ENCODE assay signal across 22 cellular contexts in genomic region chr7:24951441-24951840, GRCh38.
"Had no signal": no experiment of that assay in that cellular context is flagged by ENCODE, and none has a peak within 500 bp of the region (broad histone marks: within the 10 kb centered on the region; RNA-seq: fewer than 3 reads in every experiment).

No MANE protein-coding gene starts in this region.

- H3K4me3 ChIP-seq: body of pancreas, cardiac muscle cell, lung, thoracic aorta, vagina had no signal

- ATAC-seq: activated naive CD8-positive, alpha-beta T cell treated with anti-CD3 and anti-CD28 coated beads, Interleukin-2, amount 50 U/mL, for 24 hours; activated T-cell treated with anti-CD3 and anti-CD28 coated beads, Interleukin-2, amount 50 U/mL, for 4 hours; body of pancreas; left lobe of liver; naive thymus-derived CD4-positive, alpha-beta T cell had no signal

- H3K27me3 Mint-ChIP-seq: activated naive CD4-positive, alpha-beta T cell treated with anti-CD3 and anti-CD28 coated beads, Interleukin-2, amount 10 ng/mL, durations not matched to agents 7 days and 5 days; activated naive CD8-positive, alpha-beta T cell treated with anti-CD3 and anti-CD28 coated beads, Interleukin-2, amount 50 U/mL, for 24 hours; naive thymus-derived CD4-positive, alpha-beta T cell; type B pancreatic cell had no signal

- H3K9me3 Mint-ChIP-seq: activated naive CD4-positive, alpha-beta T cell treated with anti-CD3 and anti-CD28 coated beads, Interleukin-2, amount 10 ng/mL, durations not matched to agents 7 days and 5 days; activated naive CD8-positive, alpha-beta T cell treated with anti-CD3 and anti-CD28 coated beads, Interleukin-2, amount 50 U/mL, for 24 hours; activated T-cell treated with anti-CD3 and anti-CD28 coated beads, Interleukin-2, amount 50 U/mL, for 4 hours; naive thymus-derived CD4-positive, alpha-beta T cell; neural crest cell had no signal

- H3K27ac ChIP-seq: body of pancreas, cardiac muscle cell, thoracic aorta, vagina had no signal

- H3K36me3 ChIP-seq: cardiac muscle cell, thoracic aorta, vagina had no signal

- H3K27ac Mint-ChIP-seq: activated naive CD4-positive, alpha-beta T cell treated with anti-CD3 and anti-CD28 coated beads, Interleukin-2, amount 10 ng/mL, durations not matched to agents 7 days and 5 days; activated naive CD8-positive, alpha-beta T cell treated with anti-CD3 and anti-CD28 coated beads, Interleukin-2, amount 50 U/mL, for 24 hours; naive thymus-derived CD4-positive, alpha-beta T cell; type B pancreatic cell had no signal

- H3K9me3 ChIP-seq: body of pancreas, thoracic aorta, vagina had no signal

- H3K4me1 ChIP-seq: body of pancreas had no signal

- H3K36me3 Mint-ChIP-seq: type B pancreatic cell had no signal

- DNase-seq: activated CD4-positive, alpha-beta T cell treated with anti-CD3 and anti-CD28 coated beads for 4 hours; activated CD4-positive, alpha-beta T cell treated with anti-CD3 and anti-CD28 coated beads, Interleukin-2, amount 50 U/mL, for 48 hours; activated CD4-positive, CD25-positive, alpha-beta regulatory T cell; activated CD8-positive, alpha-beta memory T cell treated with anti-CD3 and anti-CD28 coated beads, Interleukin-2, amount 50 U/mL, for 48 hours; activated naive CD4-positive, alpha-beta T cell treated with anti-CD3 and anti-CD28 coated beads, Interleukin-2, amount 10 ng/mL, durations not matched to agents 7 days and 5 days; activated naive CD8-positive, alpha-beta T cell treated with anti-CD3 and anti-CD28 coated beads, Interleukin-2, amount 50 U/mL, for 24 hours; activated T-cell treated with anti-CD3 and anti-CD28 coated beads, Interleukin-2, amount 50 U/mL, for 4 hours; body of pancreas; cortex of kidney; foreskin fibroblast; naive thymus-derived CD4-positive, alpha-beta T cell; stimulated activated CD4-positive, alpha-beta T cell treated with anti-CD3 and anti-CD28 coated beads, Interleukin-2, amount 100 ng/mL, for 48 hours; stimulated activated CD8-positive, alpha-beta memory T cell treated with anti-CD3 and anti-CD28 coated beads, Interleukin-4, amount 100 ng/mL, for 48 hours; stimulated activated naive CD4-positive, alpha-beta T cell treated with Interleukin-2 at 50 U/mL for 16 hours; T-helper 9 cell had no signal

- H3K4me3 Mint-ChIP-seq: activated naive CD4-positive, alpha-beta T cell treated with anti-CD3 and anti-CD28 coated beads, Interleukin-2, amount 10 ng/mL, durations not matched to agents 7 days and 5 days; activated naive CD8-positive, alpha-beta T cell treated with anti-CD3 and anti-CD28 coated beads, Interleukin-2, amount 50 U/mL, for 24 hours; activated T-cell treated with anti-CD3 and anti-CD28 coated beads, Interleukin-2, amount 50 U/mL, for 4 hours; neural crest cell; type B pancreatic cell had no signal

- H3K27me3 ChIP-seq: body of pancreas, cardiac muscle cell, vagina had no signal
